ENCODE assay signal across 12 cellular contexts in genomic region chr15:101148166-101148880, GRCh38.
DNase-seq lines count a peak whose midpoint lies in the region; ATAC-seq and TF ChIP-seq lines count a peak whose summit lies in the region.
"Had no signal": no experiment of that assay in that cellular context is flagged by ENCODE, and none has a peak within 500 bp of the region (broad histone marks: within the 10 kb centered on the region; RNA-seq: fewer than 3 reads in every experiment).

No MANE protein-coding gene starts in this region.

- H4K20me1 ChIP-seq in SK-N-SH (ENCODE audit: insufficient read depth), result no peaks in the 10 kb centered on the region

- peaks cover 4% of the 10 kb centered on the region for H3K4me1 Mint-ChIP-seq in activated T-helper 17 cell treated with anti-CD3 and anti-CD28 coated beads, Interleukin-2, amount 50 U/mL, for 72 hours

- no peak overlapping the region for H3K4me3 Mint-ChIP-seq in activated T-helper 17 cell treated with anti-CD3 and anti-CD28 coated beads, Interleukin-2, amount 50 U/mL, for 72 hours
- H3K4me3 Mint-ChIP-seq: CD4-positive, CD25-positive, alpha-beta regulatory T cell; H9 had no signal

- H2BK120ac ChIP-seq in trophoblast cell (ENCODE audit: insufficient read depth, low read length, poor library complexity), result peak overlapping the region; percentile 89

- no peak for TF ChIP-seq CTCF in SK-N-SH (IDR thresholded peaks at IDR 0.05)

- no peak overlapping the region for H4K8ac ChIP-seq in trophoblast cell (ENCODE audit: low read depth, low read length)

- POLR2A ChIA-PET in SK-N-SH (lab: Yijun Ruan, JAX), result interaction anchor here (1.0 to 2.1 kb wide), 5 partner anchors 8 to 103 kb away, joined by 3 to 9 read pairs (median 7); partner anchors contain the start of gene CHSY1

- H4K12ac ChIP-seq in trophoblast cell (ENCODE audit: low read depth, low read length), result no peak overlapping the region

- H3K14ac ChIP-seq in trophoblast cell (ENCODE audit: low read length), result peak overlapping the region; percentile 74

- CTCF ChIA-PET in SK-N-SH (lab: Yijun Ruan, JAX), result interaction anchor here (0.6 to 2.3 kb wide), 5 partner anchors 14 to 118 kb away, joined by 3 to 10 read pairs (median 5); no protein-coding TSS in a partner anchor

- H4K91ac ChIP-seq in trophoblast cell (ENCODE audit: low read depth, low read length), result peak overlapping the region; percentile 92

- no peak overlapping the region for H2AFZ ChIP-seq in trophoblast cell (ENCODE audit: insufficient read depth, low read length, poor library complexity)
- H2AFZ ChIP-seq in SK-N-SH (ENCODE audit: low read depth), result no peak overlapping the region

- peak overlapping the region; percentile 89 for H2BK12ac ChIP-seq in trophoblast cell (ENCODE audit: low read length)

- peaks cover 10% of the 10 kb centered on the region for H3K79me1 ChIP-seq in trophoblast cell (ENCODE audit: low read length)

- H3K36me3 ChIP-seq in trophoblast cell (ENCODE audit: control insufficient read depth in 1 of 2, insufficient read depth in 2 of 2, low read length in 2 of 2), result no peaks in the 10 kb centered on the region
- H3K36me3 ChIP-seq in SK-N-SH (replicated peaks in 1 of 2; ENCODE audit: control insufficient read depth in 1 of 2, insufficient read depth in 2 of 2, low read length in 1 of 2), result no peaks in the 10 kb centered on the region

- ATAC-seq in GM19035 (IDR thresholded peaks at IDR 0.05; ENCODE audit: unreplicated experiment), result peak; percentile 65
- peak; percentile 58 for ATAC-seq in HG03025 (IDR thresholded peaks at IDR 0.05; ENCODE audit: low FRiP score, unreplicated experiment)
- ATAC-seq in activated T-helper 17 cell treated with anti-CD3 and anti-CD28 coated beads, Interleukin-2, amount 50 U/mL, for 72 hours (replicated peaks), result peak; percentile 79
- no peak for ATAC-seq in HG03108 (IDR thresholded peaks at IDR 0.05; ENCODE audit: unreplicated experiment)

- whole genome bisulfite sequencing in trophoblast cell (ENCODE audit: extremely low coverage, insufficient coverage, insufficient read length), result no CpG with 5 or more reads among the region's 17 CpGs
- 80% methylated on average over 13 of the region's 17 CpGs for WGBS in SK-N-SH (ENCODE audit: low lambda C conversion rate)

- H3K4me3 ChIP-seq in trophoblast cell (ENCODE audit: low read depth, low read length) (no peak overlapping the region), SK-N-SH (ENCODE audit: low read depth in 2 of 2, low read length in 1 of 2) (no peak overlapping the region)

- no peaks in the 10 kb centered on the region for H3K27me3 ChIP-seq in trophoblast cell (ENCODE audit: insufficient read depth, low read length)
- no peaks in the 10 kb centered on the region for H3K27me3 ChIP-seq in SK-N-SH (ENCODE audit: insufficient read depth)

- H3K27me3 Mint-ChIP-seq in activated T-helper 17 cell treated with anti-CD3 and anti-CD28 coated beads, Interleukin-2, amount 50 U/mL, for 72 hours, result no peaks in the 10 kb centered on the region

- H3K36me3 Mint-ChIP-seq in activated T-helper 17 cell treated with anti-CD3 and anti-CD28 coated beads, Interleukin-2, amount 50 U/mL, for 72 hours (ENCODE audit: low read depth), result no peaks in the 10 kb centered on the region
- H3K36me3 Mint-ChIP-seq: CD4-positive, CD25-positive, alpha-beta regulatory T cell had no signal

- no peak for TF ChIP-seq EP300 in SK-N-SH (IDR thresholded peaks at IDR 0.05; ENCODE audit: borderline replicate concordance in 1 of 2, low read depth in 1 of 2, low read length in 1 of 2)

- H3K9ac ChIP-seq in trophoblast cell (ENCODE audit: low read length) (no peak overlapping the region), SK-N-SH (no peak overlapping the region)

- H3K9me2 ChIP-seq in SK-N-SH, result no peaks in the 10 kb centered on the region

- no peak overlapping the region for H3K23ac ChIP-seq in trophoblast cell (ENCODE audit: low read length)

- peak overlapping the region; percentile 77 for H2AK5ac ChIP-seq in trophoblast cell (ENCODE audit: low read length)

- H3K79me2 ChIP-seq in trophoblast cell (ENCODE audit: control insufficient read depth, insufficient read depth, low read length, poor library complexity), result peaks cover 4% of the 10 kb centered on the region
- H3K79me2 ChIP-seq in SK-N-SH (ENCODE audit: insufficient read depth), result no peaks in the 10 kb centered on the region

- H3K27ac Mint-ChIP-seq in activated T-helper 17 cell treated with anti-CD3 and anti-CD28 coated beads, Interleukin-2, amount 50 U/mL, for 72 hours, result peak overlapping the region; percentile 29
- H3K27ac Mint-ChIP-seq: CD4-positive, CD25-positive, alpha-beta regulatory T cell had no signal

- TF ChIP-seq RAD21 in SK-N-SH (IDR thresholded peaks at IDR 0.05; ENCODE audit: low read length), result no peak

- peak overlapping the region; percentile 77 for H3K18ac ChIP-seq in trophoblast cell (ENCODE audit: low read length)

- no peak overlapping the region for H3K4ac ChIP-seq in trophoblast cell (ENCODE audit: low read depth, low read length)

- no peaks in the 10 kb centered on the region for H3K9me3 Mint-ChIP-seq in activated T-helper 17 cell treated with anti-CD3 and anti-CD28 coated beads, Interleukin-2, amount 50 U/mL, for 72 hours
- H3K9me3 Mint-ChIP-seq: CD4-positive, CD25-positive, alpha-beta regulatory T cell; H9 had no signal

- H3K9me3 ChIP-seq in trophoblast cell (ENCODE audit: insufficient read depth, low read depth, low read length) (no peaks in the 10 kb centered on the region), SK-N-SH (no peaks in the 10 kb centered on the region)

- H2BK5ac ChIP-seq in trophoblast cell (ENCODE audit: low read depth, low read length, poor library complexity), result peak overlapping the region; percentile 82

- H3K27ac ChIP-seq in trophoblast cell (ENCODE audit: low read depth, low read length), result no peak overlapping the region
- H3K27ac ChIP-seq in SK-N-SH (ENCODE audit: low read depth in 2 of 2, low read length in 1 of 2), result peak overlapping the region in 1 of 2 experiments; percentile 100; a peak in 2 of 4 replicates

- peaks cover 11 to 20% of the 10 kb centered on the region in 2 experiments for H3K4me1 ChIP-seq in trophoblast cell (ENCODE audit: control insufficient read depth in 1 of 2, insufficient read depth in 2 of 2, low read length in 2 of 2)
- H3K4me1 ChIP-seq in SK-N-SH (ENCODE audit: control insufficient read depth in 1 of 2, insufficient read depth in 2 of 2, low read depth in 1 of 2, low read length in 1 of 2), result peaks cover 0 to 53% of the 10 kb centered on the region in 2 experiments; a peak in 2 of 4 replicates

- H3F3A ChIP-seq in SK-N-SH (replicated peaks; ENCODE audit: insufficient read depth), result no peaks in the 10 kb centered on the region

- DNase-seq in trophoblast cell, result no peak
- DNase-seq in H4 (ENCODE audit: low spot score), result no peak
- DNase-seq in SK-N-SH, result no peak
- no peak for DNase-seq in Kasumi-1 (lab: John Stamatoyannopoulos, UW)
- DNase-seq: CD4-positive, CD25-positive, alpha-beta regulatory T cell; H9; Karpas-422; NCI-H2107 had no signal

- no peak overlapping the region for H3K4me2 ChIP-seq in trophoblast cell (ENCODE audit: low read length)
- H3K4me2 ChIP-seq in SK-N-SH, result no peak overlapping the region

TF ChIP-seq in SK-N-SH, 30 proteins besides CTCF, POLR2A, EP300 and RAD21:
- no peak for TF ChIP-seq USF1 (IDR thresholded peaks at IDR 0.05; ENCODE audit: borderline replicate concordance, low read depth)
- TF ChIP-seq TAF1 (IDR thresholded peaks at IDR 0.05; ENCODE audit: borderline replicate concordance, low read depth, low read length), result no peak
- no peak for TF ChIP-seq TEAD4 (IDR thresholded peaks at IDR 0.05; ENCODE audit: borderline replicate concordance, insufficient read depth)
- TF ChIP-seq MXI1 (IDR thresholded peaks at IDR 0.05; ENCODE audit: low read depth, low read length), result no peak
- no peak for TF ChIP-seq MEF2A (IDR thresholded peaks at IDR 0.05; ENCODE audit: borderline replicate concordance, low read depth)
- TF ChIP-seq RXRA (IDR thresholded peaks at IDR 0.05; ENCODE audit: borderline replicate concordance, low read depth), result no peak
- no peak for TF ChIP-seq TCF12 (IDR thresholded peaks at IDR 0.05)
- no peak for TF ChIP-seq IRF3 (IDR thresholded peaks at IDR 0.05; ENCODE audit: low read depth, low read length)
- no peak for TF ChIP-seq MAX (IDR thresholded peaks at IDR 0.05; ENCODE audit: low read depth)
- no peak for TF ChIP-seq FOXM1 (IDR thresholded peaks at IDR 0.05; ENCODE audit: low read depth)
- TF ChIP-seq NRF1 (IDR thresholded peaks at IDR 0.05; ENCODE audit: low read depth, low read length), result no peak
